Comparison of ENCODE assay signal across 8 cellular contexts in the genomic region with DNA sequence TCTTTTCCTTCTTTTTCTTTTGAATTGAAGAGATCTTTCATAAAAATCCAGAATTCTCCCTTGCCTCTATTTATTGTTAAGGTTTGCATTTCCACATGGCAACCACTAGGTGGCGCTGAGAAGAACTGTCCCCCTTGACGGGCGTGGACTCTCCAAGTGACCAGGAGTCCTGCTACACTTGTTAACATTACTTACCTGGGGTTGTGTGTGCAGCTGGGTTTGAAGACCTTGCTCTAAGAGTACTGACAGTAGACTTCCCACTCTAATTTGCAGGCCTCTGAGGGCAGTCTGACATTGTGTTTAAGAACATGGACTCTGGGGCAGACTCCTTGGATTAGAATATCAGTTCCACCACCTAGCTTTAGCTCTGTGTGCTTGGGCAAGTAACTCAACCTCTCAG. TPM values are rescaled to one million over a fixed set of nuclear protein-coding genes. Genes with fewer than 3 reads are reported as not detected.
DNase-seq lines count a peak whose midpoint lies in the region; ATAC-seq and TF ChIP-seq lines count a peak whose summit lies in the region.

No MANE protein-coding gene starts in this region.

- H3K9me3 Mint-ChIP-seq in WTC11: peaks cover 7% of the 10 kb centered on the region
- H3K9me3 Mint-ChIP-seq in nephron: no peaks in the 10 kb centered on the region

- no peaks in the 10 kb centered on the region for H3K27me3 Mint-ChIP-seq in WTC11 (ENCODE audit: low read depth)
- peaks cover 3% of the 10 kb centered on the region for H3K27me3 Mint-ChIP-seq in nephron (ENCODE audit: low read depth)

- POLR2A ChIA-PET in WTC11 (lab: Charles Lee): no interaction called here

- H3K4me3 Mint-ChIP-seq in WTC11 (no peak overlapping the region), nephron (no peak overlapping the region)

- no peak overlapping the region for H3K27ac Mint-ChIP-seq in WTC11
- H3K27ac Mint-ChIP-seq in nephron: no peak overlapping the region

- CTCF ChIA-PET in WTC11 (lab: Charles Lee): interaction anchor here (0.9 to 1.5 kb wide), 6 partner anchors 9 to 53 kb away, joined by 3 to 9 read pairs (median 4); partner anchors contain the start of gene GPRIN3

- H3K4me1 Mint-ChIP-seq in WTC11 (peaks cover 36% of the 10 kb centered on the region), nephron (peaks cover 12% of the 10 kb centered on the region)

- no peaks in the 10 kb centered on the region for H3K27me3 ChIP-seq in cardiac muscle cell
- H3K27me3 ChIP-seq in colonic mucosa: no peaks in the 10 kb centered on the region

- peak; percentile 41 to 46 for DNase-seq in cardiac muscle cell (ENCODE audit: low read depth in 1 of 2, low spot score in 1 of 2)
- DNase-seq in Right ventricle myocardium inferior (ENCODE audit: missing footprints): no peak
- DNase-seq in HK-2 (ENCODE audit: unreplicated experiment): peak; percentile 23
- no peak for DNase-seq in WTC11 (ENCODE audit: low spot score)
- DNase-seq in colonic mucosa: peak; percentile 49
- DNase-seq in epidermal melanocyte (ENCODE audit: insufficient read length, low spot score): no peak

- H3K4me1 ChIP-seq in cardiac muscle cell (ENCODE audit: low read depth) (peaks cover 54% of the 10 kb centered on the region), colonic mucosa (no peaks in the 10 kb centered on the region)

- H3K36me3 ChIP-seq in cardiac muscle cell (no peaks in the 10 kb centered on the region), colonic mucosa (no peaks in the 10 kb centered on the region)

- intact Hi-C loops in Right ventricle myocardium inferior (cut with DNase I): loop anchor here (2.0 to 5.0 kb wide), 2 partner anchors 42 to 52 kb away; partner anchors contain the start of gene GPRIN3
- intact Hi-C loops in colonic mucosa (cut with DNase I): no loop called here

- TF ChIP-seq CTCF in cardiac muscle cell (IDR thresholded peaks at IDR 0.05; ENCODE audit: low read depth, low read length): peak; percentile 78
- peak; percentile 88 for TF ChIP-seq CTCF in WTC11 (IDR thresholded peaks at IDR 0.05)
- TF ChIP-seq CTCF in colonic mucosa (IDR thresholded peaks at IDR 0.05): peak; percentile 74
- peak; percentile 36 to 51 (median 49) for TF ChIP-seq CTCF in nephron (IDR thresholded peaks at IDR 0.05; ENCODE audit: unreplicated experiment in 3 of 3)

- no peaks in the 10 kb centered on the region for H3K9me3 ChIP-seq in cardiac muscle cell (ENCODE audit: low read depth)
- no peaks in the 10 kb centered on the region for H3K9me3 ChIP-seq in colonic mucosa

- no peak overlapping the region for H3K9ac ChIP-seq in colonic mucosa (ENCODE audit: low read depth in 2 of 2, low read length in 2 of 2)

- H3K4me3 ChIP-seq in cardiac muscle cell (no peak overlapping the region), colonic mucosa (no peak overlapping the region)

- H3K27ac ChIP-seq in cardiac muscle cell (peak overlapping the region; percentile 2), colonic mucosa (peak overlapping the region; percentile 73)

- no peak for ATAC-seq in Right ventricle myocardium inferior
- ATAC-seq in WTC11: peak; percentile 79
- no peak for ATAC-seq in HG03108 (IDR thresholded peaks at IDR 0.05; ENCODE audit: unreplicated experiment)

- H3K36me3 Mint-ChIP-seq in WTC11: no peaks in the 10 kb centered on the region
- no peaks in the 10 kb centered on the region for H3K36me3 Mint-ChIP-seq in nephron (ENCODE audit: low read depth)

TF ChIP-seq in WTC11, 78 proteins besides CTCF, POLR2A, EP300 and RAD21:
- TF ChIP-seq GTF2I (CRISPR knock-in tag; conservative IDR thresholded peaks at IDR 0.05) (no peak), NFYB (CRISPR knock-in tag; conservative IDR thresholded peaks at IDR 0.05; ENCODE audit: low read depth) (no peak), TEAD4 (CRISPR knock-in tag; IDR thresholded peaks at IDR 0.05) (no peak), EMX1 (CRISPR knock-in tag; IDR thresholded peaks at IDR 0.05) (no peak), E2F4 (CRISPR knock-in tag; IDR thresholded peaks at IDR 0.05; ENCODE audit: borderline replicate concordance, low read depth) (no peak), ZNF219 (CRISPR knock-in tag; IDR thresholded peaks at IDR 0.05; ENCODE audit: borderline replicate concordance) (no peak), E2F1 (CRISPR knock-in tag; IDR thresholded peaks at IDR 0.05) (no peak), IRF1 (CRISPR knock-in tag; IDR thresholded peaks at IDR 0.05) (no peak)
- TF ChIP-seq, protein P1, sequence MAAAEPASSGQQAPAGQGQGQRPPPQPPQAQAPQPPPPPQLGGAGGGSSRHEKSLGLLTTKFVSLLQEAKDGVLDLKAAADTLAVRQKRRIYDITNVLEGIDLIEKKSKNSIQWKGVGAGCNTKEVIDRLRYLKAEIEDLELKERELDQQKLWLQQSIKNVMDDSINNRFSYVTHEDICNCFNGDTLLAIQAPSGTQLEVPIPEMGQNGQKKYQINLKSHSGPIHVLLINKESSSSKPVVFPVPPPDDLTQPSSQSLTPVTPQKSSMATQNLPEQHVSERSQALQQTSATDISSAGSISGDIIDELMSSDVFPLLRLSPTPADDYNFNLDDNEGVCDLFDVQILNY (CRISPR knock-in tag; IDR thresholded peaks at IDR 0.05): no peak

RNA-seq across cellular contexts. Expression of gene GPRIN3, which starts 52.8 kb away (rescaled TPM):
- total RNA-seq in cardiac muscle cell (9.7 and 18.0 TPM in 2 replicates), Right ventricle myocardium inferior (5.9 TPM), WTC11 (2021) (1.5 to 2.0 TPM (median 1.5 TPM) in 3 replicates), colonic mucosa (10 to 100 TPM; 22.5 to 26.8 TPM)
- 5.1 and 7.1 TPM in 2 replicates for polyA plus RNA-seq in cardiac muscle cell

Comparison
In these comparisons a context has a peak if more than half of its experiments do, and no peak if none do; other contexts are left out.
1. DNase-seq: peak in cardiac muscle cell (2 of 2), HK-2 (single experiment) and colonic mucosa (single experiment); none in Right ventricle myocardium inferior (single experiment), WTC11 (single experiment) and epidermal melanocyte (single experiment).
2. Peak in every context shown above with its lines, with median percentiles within 50 percentile points of each other: CTCF ChIP-seq.